Comparison of ENCODE assay signal across 16 cellular contexts in the genomic region with DNA sequence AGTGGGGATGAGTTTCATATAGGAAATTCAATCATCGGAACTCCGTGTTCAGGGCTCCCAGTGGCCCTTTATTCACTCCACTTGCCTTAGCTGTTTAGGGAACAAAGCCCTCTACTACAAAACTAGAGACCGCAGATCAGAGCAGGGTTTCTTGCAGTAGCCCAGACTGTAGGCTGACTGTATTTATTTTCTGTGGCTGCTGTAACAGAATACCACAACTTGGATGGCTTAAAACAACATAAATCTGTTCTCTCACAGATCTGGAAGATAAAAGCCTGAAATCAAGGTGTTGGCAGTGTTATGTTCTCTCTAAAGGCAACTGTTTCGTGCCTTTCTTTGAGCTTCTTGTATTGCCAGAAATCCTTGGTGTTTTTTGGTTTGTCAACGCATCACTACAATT.
DNase-seq lines count a peak whose midpoint lies in the region; TF ChIP-seq lines count a peak whose summit lies in the region.
"Had no signal": no experiment of that assay in that cellular context is flagged by ENCODE, and none has a peak within 500 bp of the region (broad histone marks: within the 10 kb centered on the region; RNA-seq: fewer than 3 reads in every experiment).

No MANE protein-coding gene starts in this region.

- DNase-seq in NCI-H2171 treated with DMSO at 0.1 percent for 48 hours (lab: John Stamatoyannopoulos, UW), result peak; percentile 18
- no peak for DNase-seq in NCI-H2171 (lab: John Stamatoyannopoulos, UW)
- no peak for DNase-seq in nephron progenitor cell
- no peak for DNase-seq in G401 (ENCODE audit: low spot score)
- no peak for DNase-seq in T-helper 2 cell
- no peak for DNase-seq in SK-N-SH
- DNase-seq: AML-193; Caco-2; CD4-positive, alpha-beta T cell; GDM1; IMR-90 had no signal

- no peaks in the 10 kb centered on the region for H3K36me3 Mint-ChIP-seq in nephron progenitor cell (ENCODE audit: low read depth)

- no peaks in the 10 kb centered on the region for H3F3A ChIP-seq in SK-N-SH (replicated peaks; ENCODE audit: insufficient read depth)

- no peak for TF ChIP-seq EP300 in SK-N-SH (IDR thresholded peaks at IDR 0.05; ENCODE audit: borderline replicate concordance in 1 of 2, low read depth in 1 of 2, low read length in 1 of 2)

- peaks cover 27% of the 10 kb centered on the region for H3K9me3 Mint-ChIP-seq in nephron progenitor cell
- H3K9me3 Mint-ChIP-seq: CD4-positive, alpha-beta T cell had no signal

- no peak overlapping the region for H2AFZ ChIP-seq in SK-N-SH (ENCODE audit: low read depth)

- H3K9ac ChIP-seq in iPS-20b (ENCODE audit: low read depth, low read length) (0 out of 2 replicates have a peak overlapping the region, but pooled peaks have one; percentile 10), SK-N-SH (no peak overlapping the region)

- H3K27ac ChIP-seq in iPS-20b (ENCODE audit: low read length), result no peak overlapping the region
- H3K27ac ChIP-seq in SK-N-SH (ENCODE audit: low read depth in 2 of 2, low read length in 1 of 2), result no peak overlapping the region
- H3K27ac ChIP-seq: 22Rv1, A549, C4-2B had no signal

- peak overlapping the region; percentile 12 for H3K27ac Mint-ChIP-seq in nephron progenitor cell
- H3K27ac Mint-ChIP-seq: CD4-positive, alpha-beta T cell had no signal

- H3K4me3 Mint-ChIP-seq in nephron progenitor cell, result no peak overlapping the region
- H3K4me3 Mint-ChIP-seq: CD4-positive, alpha-beta T cell had no signal

- H3K4me3 ChIP-seq in iPS-20b (ENCODE audit: low read length) (no peak overlapping the region), SK-N-SH (ENCODE audit: low read depth in 2 of 2, low read length in 1 of 2) (no peak overlapping the region)
- H3K4me3 ChIP-seq: A549, HAP-1 had no signal

- WGBS in SK-N-SH (ENCODE audit: low lambda C conversion rate), result 44% methylated on average over 5 of the region's 5 CpGs

- CTCF ChIA-PET in SK-N-SH (lab: Yijun Ruan, JAX), result no interaction called here

- TF ChIP-seq RAD21 in SK-N-SH (IDR thresholded peaks at IDR 0.05; ENCODE audit: low read length), result no peak

- no peak overlapping the region for H3K4me2 ChIP-seq in SK-N-SH
- H3K4me2 ChIP-seq: A549 had no signal

- peaks cover 50% of the 10 kb centered on the region for H3K4me1 Mint-ChIP-seq in nephron progenitor cell

- H3K36me3 ChIP-seq in iPS-20b (ENCODE audit: insufficient read depth, low read depth, low read length), result no peaks in the 10 kb centered on the region
- H3K36me3 ChIP-seq in SK-N-SH (replicated peaks in 1 of 2; ENCODE audit: control insufficient read depth in 1 of 2, insufficient read depth in 2 of 2, low read length in 1 of 2), result no peaks in the 10 kb centered on the region
- H3K36me3 ChIP-seq: HAP-1 had no signal

- H3K9me3 ChIP-seq in iPS-20b (ENCODE audit: insufficient read depth, low read depth, low read length), result no peaks in the 10 kb centered on the region
- H3K9me3 ChIP-seq in SK-N-SH, result no peaks in the 10 kb centered on the region
- H3K9me3 ChIP-seq: A549, Caco-2, HAP-1 had no signal

- in situ Hi-C loops in G401 (cut with HindIII; ENCODE audit: low sequenced_read_pairs), result no loop called here

- no peaks in the 10 kb centered on the region for H3K79me2 ChIP-seq in SK-N-SH (ENCODE audit: insufficient read depth)

- H3K27me3 ChIP-seq in iPS-20b (ENCODE audit: insufficient read depth, low read length) (no peaks in the 10 kb centered on the region), SK-N-SH (ENCODE audit: insufficient read depth) (no peaks in the 10 kb centered on the region)

- POLR2A ChIA-PET in SK-N-SH (lab: Yijun Ruan, JAX), result no interaction called here

- no peaks in the 10 kb centered on the region for H3K27me3 Mint-ChIP-seq in nephron progenitor cell (ENCODE audit: low read depth, poor library complexity)
- H3K27me3 Mint-ChIP-seq: CD4-positive, alpha-beta T cell had no signal

- no peaks in the 10 kb centered on the region for H3K9me2 ChIP-seq in SK-N-SH

- TF ChIP-seq CTCF in nephron progenitor cell (IDR thresholded peaks at IDR 0.05) (no peak), SK-N-SH (IDR thresholded peaks at IDR 0.05) (no peak)

- H3K4me1 ChIP-seq in iPS-20b (ENCODE audit: insufficient read depth, low read length), result no peaks in the 10 kb centered on the region; the same call in 1 of the 2 replicates
- no peaks in the 10 kb centered on the region for H3K4me1 ChIP-seq in SK-N-SH (ENCODE audit: control insufficient read depth in 1 of 2, insufficient read depth in 2 of 2, low read depth in 1 of 2, low read length in 1 of 2)
- H3K4me1 ChIP-seq: Caco-2, HAP-1 had no signal

- no peaks in the 10 kb centered on the region for H4K20me1 ChIP-seq in SK-N-SH (ENCODE audit: insufficient read depth)

TF ChIP-seq in SK-N-SH, 30 proteins besides CTCF, POLR2A, EP300 and RAD21:
- TF ChIP-seq SIN3A (IDR thresholded peaks at IDR 0.05; ENCODE audit: borderline replicate concordance, low read depth, low read length), result no peak
- TF ChIP-seq GATA2 (CRISPR knock-in tag; IDR thresholded peaks at IDR 0.05), result no peak
- TF ChIP-seq NRF1 (IDR thresholded peaks at IDR 0.05; ENCODE audit: low read depth, low read length), result no peak
- no peak for TF ChIP-seq JUND (IDR thresholded peaks at IDR 0.05)
- no peak for TF ChIP-seq FOXM1 (IDR thresholded peaks at IDR 0.05; ENCODE audit: low read depth)
- no peak for TF ChIP-seq RXRA (IDR thresholded peaks at IDR 0.05; ENCODE audit: borderline replicate concordance, low read depth)
- TF ChIP-seq, protein P1, sequence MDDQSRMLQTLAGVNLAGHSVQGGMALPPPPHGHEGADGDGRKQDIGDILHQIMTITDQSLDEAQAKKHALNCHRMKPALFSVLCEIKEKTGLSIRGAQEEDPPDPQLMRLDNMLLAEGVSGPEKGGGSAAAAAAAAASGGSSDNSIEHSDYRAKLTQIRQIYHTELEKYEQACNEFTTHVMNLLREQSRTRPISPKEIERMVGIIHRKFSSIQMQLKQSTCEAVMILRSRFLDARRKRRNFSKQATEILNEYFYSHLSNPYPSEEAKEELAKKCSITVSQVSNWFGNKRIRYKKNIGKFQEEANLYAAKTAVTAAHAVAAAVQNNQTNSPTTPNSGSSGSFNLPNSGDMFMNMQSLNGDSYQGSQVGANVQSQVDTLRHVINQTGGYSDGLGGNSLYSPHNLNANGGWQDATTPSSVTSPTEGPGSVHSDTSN (IDR thresholded peaks at IDR 0.05), result no peak
- no peak for TF ChIP-seq MAX (IDR thresholded peaks at IDR 0.05; ENCODE audit: low read depth)
- no peak for TF ChIP-seq IRF3 (IDR thresholded peaks at IDR 0.05; ENCODE audit: low read depth, low read length)
- TF ChIP-seq POLR2AphosphoS5 (IDR thresholded peaks at IDR 0.05; ENCODE audit: low read depth, low read length), result no peak
- TF ChIP-seq, protein P2, sequence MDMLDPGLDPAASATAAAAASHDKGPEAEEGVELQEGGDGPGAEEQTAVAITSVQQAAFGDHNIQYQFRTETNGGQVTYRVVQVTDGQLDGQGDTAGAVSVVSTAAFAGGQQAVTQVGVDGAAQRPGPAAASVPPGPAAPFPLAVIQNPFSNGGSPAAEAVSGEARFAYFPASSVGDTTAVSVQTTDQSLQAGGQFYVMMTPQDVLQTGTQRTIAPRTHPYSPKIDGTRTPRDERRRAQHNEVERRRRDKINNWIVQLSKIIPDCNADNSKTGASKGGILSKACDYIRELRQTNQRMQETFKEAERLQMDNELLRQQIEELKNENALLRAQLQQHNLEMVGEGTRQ (IDR thresholded peaks at IDR 0.05; ENCODE audit: borderline replicate concordance, low read depth, low read length), result no peak
- TF ChIP-seq, protein P3, sequence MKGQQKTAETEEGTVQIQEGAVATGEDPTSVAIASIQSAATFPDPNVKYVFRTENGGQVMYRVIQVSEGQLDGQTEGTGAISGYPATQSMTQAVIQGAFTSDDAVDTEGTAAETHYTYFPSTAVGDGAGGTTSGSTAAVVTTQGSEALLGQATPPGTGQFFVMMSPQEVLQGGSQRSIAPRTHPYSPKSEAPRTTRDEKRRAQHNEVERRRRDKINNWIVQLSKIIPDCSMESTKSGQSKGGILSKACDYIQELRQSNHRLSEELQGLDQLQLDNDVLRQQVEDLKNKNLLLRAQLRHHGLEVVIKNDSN (IDR thresholded peaks at IDR 0.05; ENCODE audit: borderline replicate concordance, low read depth), result no peak
- TF ChIP-seq TCF12 (IDR thresholded peaks at IDR 0.05), result no peak
- no peak for TF ChIP-seq TEAD4 (IDR thresholded peaks at IDR 0.05; ENCODE audit: borderline replicate concordance, insufficient read depth)
- no peak for TF ChIP-seq FOXJ3 (CRISPR knock-in tag; IDR thresholded peaks at IDR 0.05)
- no peak for TF ChIP-seq NFIC (IDR thresholded peaks at IDR 0.05; ENCODE audit: borderline replicate concordance)
- no peak for TF ChIP-seq EZH2phosphoT487 (IDR thresholded peaks at IDR 0.05; ENCODE audit: borderline replicate concordance, low read depth)
- no peak for TF ChIP-seq RCOR1 (IDR thresholded peaks at IDR 0.05; ENCODE audit: low read length)
- TF ChIP-seq SMC3 (IDR thresholded peaks at IDR 0.05; ENCODE audit: low read depth, low read length), result no peak
